Comparison of ENCODE assay signal across 11 cellular contexts in the genomic region with DNA sequence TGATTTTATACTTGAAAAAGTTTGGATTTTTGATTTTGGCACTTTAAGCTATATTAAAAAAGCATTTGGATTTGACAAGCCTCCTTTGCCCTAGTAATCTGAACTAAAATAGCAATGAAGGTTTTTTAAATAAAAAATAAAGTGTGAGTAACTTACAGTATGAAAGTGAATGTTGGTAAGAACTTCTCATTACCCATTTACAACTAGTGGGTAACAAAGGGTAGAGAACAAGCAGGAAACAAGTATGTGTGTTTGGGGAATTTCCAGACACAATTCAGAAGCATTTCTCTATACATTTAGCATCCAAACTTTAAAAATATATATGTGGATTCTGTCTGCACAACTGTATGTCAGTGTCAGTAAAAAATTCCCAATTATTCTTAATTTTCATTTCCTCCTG. TPM values are rescaled to one million over a fixed set of nuclear protein-coding genes. Genes with fewer than 3 reads are reported as not detected.
DNase-seq lines count a peak whose midpoint lies in the region; ATAC-seq and TF ChIP-seq lines count a peak whose summit lies in the region.
"Had no signal": no experiment of that assay in that cellular context is flagged by ENCODE, and none has a peak within 500 bp of the region (broad histone marks: within the 10 kb centered on the region; RNA-seq: fewer than 3 reads in every experiment).

No MANE protein-coding gene starts in this region.

- intact Hi-C loops in stomach (cut with DNase I; ENCODE audit: low total_unique reads) = no loop called here

- peaks cover 6% of the 10 kb centered on the region; the same call in 1 of the 2 replicates for H3F3A ChIP-seq in SU-DHL-6 (ENCODE audit: insufficient read depth)

- H3K4me2 ChIP-seq in SU-DHL-6 (ENCODE audit: low read depth, low read length, poor library complexity, severe bottlenecking) = peak overlapping the region; percentile 93

- TF ChIP-seq CTCF in SU-DHL-6 (IDR thresholded peaks at IDR 0.05; ENCODE audit: insufficient read depth, low read length, poor library complexity, severe bottlenecking) (no peak), foreskin fibroblast (IDR thresholded peaks at IDR 0.05; ENCODE audit: low read depth, low read length) (no peak), stomach (IDR thresholded peaks at IDR 0.05) (no peak)

- peaks cover 14% of the 10 kb centered on the region; the same call in 1 of the 2 replicates for H4K20me1 ChIP-seq in SU-DHL-6 (ENCODE audit: low read depth, low read length)

- peak overlapping the region; percentile 50 for H3K27ac Mint-ChIP-seq in stimulated activated naive CD8-positive, alpha-beta T cell treated with anti-CD3 and anti-CD28 coated beads, Interleukin-15, Interleukin-2, amounts not matched to agents 100 ng/mL and 50 ng/mL, for 24 hours
- H3K27ac Mint-ChIP-seq in effector memory CD8-positive, alpha-beta T cell = peak overlapping the region in 1 of 2 donors; percentile 48

- no peaks in the 10 kb centered on the region for H3K27me3 ChIP-seq in SU-DHL-6 (ENCODE audit: low read length)
- H3K27me3 ChIP-seq in stomach = no peaks in the 10 kb centered on the region
- H3K27me3 ChIP-seq: transverse colon had no signal

- peak overlapping the region; percentile 9 for H3K9ac ChIP-seq in SU-DHL-6 (ENCODE audit: low read length)

- no peak for ATAC-seq in stimulated activated naive CD8-positive, alpha-beta T cell treated with anti-CD3 and anti-CD28 coated beads, Interleukin-15, Interleukin-2, amounts not matched to agents 100 U/mL and 50 U/mL, for 24 hours
- no peak for ATAC-seq in effector memory CD8-positive, alpha-beta T cell (replicated peaks)
- ATAC-seq: sciatic nerve had no signal

- H3K36me3 ChIP-seq in SU-DHL-6 (ENCODE audit: low read length) (no peaks in the 10 kb centered on the region), stomach (no peaks in the 10 kb centered on the region)
- H3K36me3 ChIP-seq: transverse colon had no signal

- H3K4me3 ChIP-seq in SU-DHL-6 (ENCODE audit: insufficient read depth, low read length, poor library complexity, severe bottlenecking) = peak overlapping the region; percentile 30
- H3K4me3 ChIP-seq in foreskin fibroblast (ENCODE audit: low read depth in 1 of 2, low read length in 2 of 2) = peak overlapping the region; percentile 91 to 97
- peak overlapping the region in 2 of 4 donors; percentile 11 to 55 for H3K4me3 ChIP-seq in stomach

- H3K4me3 Mint-ChIP-seq in stimulated activated naive CD8-positive, alpha-beta T cell treated with anti-CD3 and anti-CD28 coated beads, Interleukin-15, Interleukin-2, amounts not matched to agents 100 ng/mL and 50 ng/mL, for 24 hours = peak overlapping the region; percentile 56
- no peak overlapping the region for H3K4me3 Mint-ChIP-seq in effector memory CD8-positive, alpha-beta T cell

- DNase-seq in stimulated activated naive CD8-positive, alpha-beta T cell treated with anti-CD3 and anti-CD28 coated beads, Interleukin-15, Interleukin-2, amounts not matched to agents 100 U/mL and 50 U/mL, for 24 hours = no peak
- DNase-seq in foreskin fibroblast (no peak), kidney tubule cell (ENCODE audit: low spot score) (no peak), stomach (no peak)
- DNase-seq in effector memory CD8-positive, alpha-beta T cell = no peak
- no peak for DNase-seq in NK-92 treated with Interleukin-12 subunit alpha and Interleukin-12 subunit beta, amount 100 ng/mL, for 24 hours (lab: John Stamatoyannopoulos, UW)
- DNase-seq: transverse colon had no signal

- H3K9me3 ChIP-seq in SU-DHL-6 (ENCODE audit: insufficient read depth, low read length) (no peaks in the 10 kb centered on the region), stomach (no peaks in the 10 kb centered on the region)
- H3K9me3 ChIP-seq: transverse colon had no signal

- no peaks in the 10 kb centered on the region for H3K9me2 ChIP-seq in SU-DHL-6 (replicated peaks; ENCODE audit: insufficient read depth, low read length)

- peaks cover 20% of the 10 kb centered on the region for H3K36me3 Mint-ChIP-seq in stimulated activated naive CD8-positive, alpha-beta T cell treated with anti-CD3 and anti-CD28 coated beads, Interleukin-15, Interleukin-2, amounts not matched to agents 100 ng/mL and 50 ng/mL, for 24 hours (ENCODE audit: low read depth)
- no peaks in the 10 kb centered on the region for H3K36me3 Mint-ChIP-seq in effector memory CD8-positive, alpha-beta T cell (ENCODE audit: insufficient read depth)

- H2AFZ ChIP-seq in SU-DHL-6 (ENCODE audit: low read depth, low read length, severe bottlenecking) = no peak overlapping the region

- H3K4me1 Mint-ChIP-seq in stimulated activated naive CD8-positive, alpha-beta T cell treated with anti-CD3 and anti-CD28 coated beads, Interleukin-15, Interleukin-2, amounts not matched to agents 100 ng/mL and 50 ng/mL, for 24 hours (ENCODE audit: low read depth) = peaks cover 48% of the 10 kb centered on the region
- peaks cover 29 to 41% of the 10 kb centered on the region in 2 donors for H3K4me1 Mint-ChIP-seq in effector memory CD8-positive, alpha-beta T cell (ENCODE audit: low read depth in 2 of 2)

- TF ChIP-seq EP300 in stomach (IDR thresholded peaks at IDR 0.05) = no peak

- no peaks in the 10 kb centered on the region for H3K9me3 Mint-ChIP-seq in stimulated activated naive CD8-positive, alpha-beta T cell treated with anti-CD3 and anti-CD28 coated beads, Interleukin-15, Interleukin-2, amounts not matched to agents 100 ng/mL and 50 ng/mL, for 24 hours
- no peaks in the 10 kb centered on the region for H3K9me3 Mint-ChIP-seq in effector memory CD8-positive, alpha-beta T cell
- H3K9me3 Mint-ChIP-seq: IgD-negative memory B cell had no signal

- peaks cover 26 to 83% (median 65%) of the 10 kb centered on the region in 4 donors for H3K4me1 ChIP-seq in stomach

- no peaks in the 10 kb centered on the region for H3K27me3 Mint-ChIP-seq in stimulated activated naive CD8-positive, alpha-beta T cell treated with anti-CD3 and anti-CD28 coated beads, Interleukin-15, Interleukin-2, amounts not matched to agents 100 ng/mL and 50 ng/mL, for 24 hours
- no peaks in the 10 kb centered on the region for H3K27me3 Mint-ChIP-seq in effector memory CD8-positive, alpha-beta T cell
- H3K27me3 Mint-ChIP-seq: IgD-negative memory B cell had no signal

- H3K79me2 ChIP-seq in SU-DHL-6 (ENCODE audit: insufficient read depth, low read length) = peaks cover 96% of the 10 kb centered on the region

- no peak for TF ChIP-seq POLR2A in stomach (IDR thresholded peaks at IDR 0.05)

- no peak overlapping the region for H3K27ac ChIP-seq in SU-DHL-6 (ENCODE audit: low read depth, low read length)
- peak overlapping the region in 2 of 5 donors; percentile 25 to 52 for H3K27ac ChIP-seq in stomach

RNA-seq across cellular contexts. Expression of gene TMEM30A, which starts 2.9 kb away (rescaled TPM):
- total RNA-seq in stomach = 100 to 1,000 TPM in 1 of 5 donors, 10 to 100 TPM in 3, 1 to 10 TPM in 1; 5.2 to 175 (median 72.8) TPM
- 10 to 100 TPM; 15.7 to 28.3 (median 26.0) TPM for polyA plus RNA-seq in stomach

RNA-seq across cellular contexts. Expression of gene COX7A2, which starts 38.0 kb away (rescaled TPM):
- 1,000 to 10,000 TPM in 1 of 5 donors, 100 to 1,000 TPM in 3, 10 to 100 TPM in 1; 27.8 to 1,121 (median 184) TPM for total RNA-seq in stomach
- polyA plus RNA-seq in stomach = 1,000 to 10,000 TPM in 1 of 3 donors, 100 to 1,000 TPM in 2; 566 to 1,513 (median 657) TPM
